8 cellular contexts compared by ENCODE assay signal in the genomic region with DNA sequence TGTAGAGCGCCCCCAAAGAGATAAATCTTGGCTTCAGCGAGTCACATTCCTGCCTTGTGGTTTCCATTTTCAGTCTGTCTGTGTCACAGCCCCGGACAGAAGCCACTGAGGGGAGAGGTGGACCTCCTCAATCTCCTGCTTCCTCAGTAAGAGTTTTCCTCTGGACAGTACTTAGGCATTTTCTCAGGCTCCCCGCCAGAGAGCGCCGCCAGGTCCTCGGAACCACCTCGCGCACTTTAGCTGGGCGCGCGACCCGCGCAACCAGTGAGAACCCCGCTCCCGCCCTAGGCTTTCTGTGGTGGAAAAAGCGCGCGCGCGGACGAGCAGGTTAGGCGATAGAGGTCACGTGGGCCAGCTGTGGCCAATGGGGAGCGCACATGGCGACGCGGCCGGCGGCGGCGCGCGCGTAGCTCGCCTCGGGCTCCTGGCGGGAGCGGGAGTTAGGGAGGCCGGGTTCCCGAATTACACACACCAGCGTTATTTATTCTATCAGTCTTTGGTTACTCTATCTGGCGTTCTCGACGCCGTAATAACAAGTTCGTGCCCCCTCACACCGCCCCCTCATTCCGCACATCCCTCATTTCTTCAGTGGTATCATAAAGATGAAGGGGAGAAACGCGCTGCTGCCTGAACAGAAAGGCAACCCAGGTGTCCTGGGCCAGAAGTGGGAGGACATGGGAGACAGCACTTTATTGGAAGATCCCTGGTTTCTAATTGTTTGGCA. TPM values are rescaled to one million over a fixed set of nuclear protein-coding genes. Genes with fewer than 3 reads are reported as not detected.
DNase-seq lines count a peak whose midpoint lies in the region; ATAC-seq and TF ChIP-seq lines count a peak whose summit lies in the region.

No MANE protein-coding gene starts in this region.

- H3K56ac ChIP-seq in H9 (ENCODE audit: insufficient read length, low read depth, low read length) = no peak overlapping the region

- no peak overlapping the region for H4K5ac ChIP-seq in H9 (ENCODE audit: insufficient read length, low read depth, low read length)

- H2BK20ac ChIP-seq in H9 (ENCODE audit: low read depth, low read length, poor library complexity, severe bottlenecking) = no peak overlapping the region

- no peak overlapping the region for H4K91ac ChIP-seq in H9 (ENCODE audit: insufficient read length, low read depth, low read length)

- no peak overlapping the region for H4K8ac ChIP-seq in H9 (replicated peaks; ENCODE audit: insufficient read length, low read depth, low read length)

- H3K9me3 ChIP-seq in H9 (ENCODE audit: control insufficient read depth, low read depth, low read length) (no peaks in the 10 kb centered on the region), neural cell (ENCODE audit: low read length) (no peaks in the 10 kb centered on the region)

- H3K4ac ChIP-seq in H9 (ENCODE audit: low read depth, low read length) = no peak overlapping the region

- H3K79me2 ChIP-seq in H9 (ENCODE audit: insufficient read depth, low read length) = no peaks in the 10 kb centered on the region
- no peaks in the 10 kb centered on the region for H3K79me2 ChIP-seq in neural cell (replicated peaks; ENCODE audit: insufficient read depth, low read length)

- peak overlapping the region; percentile 37 for H3K18ac ChIP-seq in H9 (ENCODE audit: insufficient read length, low read depth, low read length)

- no peaks in the 10 kb centered on the region for H3K79me1 ChIP-seq in H9 (ENCODE audit: insufficient read depth, low read depth, low read length, poor library complexity, severe bottlenecking)

- H3K23ac ChIP-seq in H9 (ENCODE audit: insufficient read length, low read depth, low read length) = no peak overlapping the region

- no peaks in the 10 kb centered on the region for H3K36me3 ChIP-seq in neural cell (ENCODE audit: insufficient read depth, low read length)

- H3K4me1 ChIP-seq in H9 (ENCODE audit: insufficient read depth, low read length) = no peaks in the 10 kb centered on the region

- H3K27me3 ChIP-seq in H9 (ENCODE audit: insufficient read depth, low read length) (no peaks in the 10 kb centered on the region), neural cell (ENCODE audit: insufficient read depth, low read depth, low read length) (no peaks in the 10 kb centered on the region)

- peak; percentile 82 for TF ChIP-seq RAD21 in neural cell (conservative IDR thresholded peaks at IDR 0.05)

- DNase-seq in GDM1 (lab: John Stamatoyannopoulos, UW) = peak; percentile 97
- DNase-seq in H9 = peak; percentile 98
- DNase-seq in M059J (ENCODE audit: low read depth) = peak; percentile 100
- peak; percentile 99 for DNase-seq in activated effector memory CD4-positive, alpha-beta T cell treated with anti-CD3 and anti-CD28 coated beads, Interleukin-2, amount 50 U/mL, for 16 hours
- peak; percentile 89 for DNase-seq in fibroblast of the conjunctiva (ENCODE audit: low read depth)
- DNase-seq in stimulated activated naive CD8-positive, alpha-beta T cell treated with anti-CD3 and anti-CD28 coated beads, Interleukin-15, amount 100 ng/mL, for 72 hours = peak; percentile 95 to 98

- peak overlapping the region; percentile 65 for H2AFZ ChIP-seq in H9 (ENCODE audit: low read length)
- peak overlapping the region; percentile 74 for H2AFZ ChIP-seq in neural cell (ENCODE audit: low read depth, low read length)

- H3K4me2 ChIP-seq in H9 (ENCODE audit: insufficient read depth, insufficient read length, low read length) = peak overlapping the region; percentile 55
- H3K4me2 ChIP-seq in neural cell (ENCODE audit: low read length) = peak overlapping the region; percentile 69

- H3K27ac ChIP-seq in H9 (ENCODE audit: insufficient read length, low read depth, low read length) = no peak overlapping the region
- peak overlapping the region; percentile 62 for H3K27ac ChIP-seq in neural cell (ENCODE audit: low read length)

- no peak overlapping the region for H2AK5ac ChIP-seq in H9 (ENCODE audit: insufficient read length, low read length)

- H2BK15ac ChIP-seq in H9 (ENCODE audit: low read depth, low read length) = no peak overlapping the region

- peak overlapping the region; percentile 72 to 87 (median 77); a peak in 5 of 7 replicates for H3K27ac Mint-ChIP-seq in H9
- peak overlapping the region; percentile 93 to 94 for H3K27ac Mint-ChIP-seq in stimulated activated naive CD8-positive, alpha-beta T cell treated with anti-CD3 and anti-CD28 coated beads, Interleukin-15, amount 100 ng/mL, for 72 hours

- no peaks in the 10 kb centered on the region for H3K9me2 ChIP-seq in neural cell (ENCODE audit: insufficient read depth, low read length)

- H3K9me3 Mint-ChIP-seq in H9 = no peaks in the 10 kb centered on the region; a peak in 1 of 5 replicates
- H3K9me3 Mint-ChIP-seq in stimulated activated naive CD8-positive, alpha-beta T cell treated with anti-CD3 and anti-CD28 coated beads, Interleukin-15, amount 100 ng/mL, for 72 hours = no peaks in the 10 kb centered on the region

- no peak overlapping the region for H3T11ph ChIP-seq in H9 (ENCODE audit: low read length)

- no peaks in the 10 kb centered on the region for H3K36me3 Mint-ChIP-seq in H9 (ENCODE audit: insufficient read depth in 1 of 3, low read depth in 3 of 3)

- whole genome bisulfite sequencing in H9 (ENCODE audit: extremely low coverage, insufficient read length, low lambda C conversion rate) = no CpG with 5 or more reads among the region's 51 CpGs

- H2BK12ac ChIP-seq in H9 (ENCODE audit: insufficient read length, low read depth, low read length) = no peak overlapping the region

- no peak overlapping the region for H2BK5ac ChIP-seq in H9 (ENCODE audit: insufficient read length, low read length)

- TF ChIP-seq CTCF in H9 (conservative IDR thresholded peaks at IDR 0.05) (peak; percentile 67), neural cell (IDR thresholded peaks at IDR 0.05; ENCODE audit: poor library complexity, severe bottlenecking) (peak; percentile 91)

- H3K4me3 Mint-ChIP-seq in H9 = peak overlapping the region; percentile 81 to 83
- H3K4me3 Mint-ChIP-seq in stimulated activated naive CD8-positive, alpha-beta T cell treated with anti-CD3 and anti-CD28 coated beads, Interleukin-15, amount 100 ng/mL, for 72 hours = peak overlapping the region; percentile 85 to 93

- no peaks in the 10 kb centered on the region; the same call in 1 of the 2 replicates for H3K27me3 Mint-ChIP-seq in H9 (ENCODE audit: low read depth)
- H3K27me3 Mint-ChIP-seq in stimulated activated naive CD8-positive, alpha-beta T cell treated with anti-CD3 and anti-CD28 coated beads, Interleukin-15, amount 100 ng/mL, for 72 hours = no peaks in the 10 kb centered on the region

- H4K20me1 ChIP-seq in H9 (ENCODE audit: control insufficient read depth, insufficient read depth, insufficient read length) (no peaks in the 10 kb centered on the region), neural cell (ENCODE audit: insufficient read depth) (no peaks in the 10 kb centered on the region)

- H3F3A ChIP-seq in neural cell (ENCODE audit: insufficient read depth, low read length, poor library complexity, severe bottlenecking) = no peaks in the 10 kb centered on the region

- ATAC-seq in stimulated activated naive CD8-positive, alpha-beta T cell treated with anti-CD3 and anti-CD28 coated beads, Interleukin-15, amount 100 ng/mL, for 72 hours = peak; percentile 98

- H3K4me1 Mint-ChIP-seq in H9 = peaks cover 15 to 16% of the 10 kb centered on the region in 2 experiments
- H3K4me1 Mint-ChIP-seq in stimulated activated naive CD8-positive, alpha-beta T cell treated with anti-CD3 and anti-CD28 coated beads, Interleukin-15, amount 100 ng/mL, for 72 hours = peaks cover 22% of the 10 kb centered on the region

- H3K14ac ChIP-seq in H9 (ENCODE audit: insufficient read depth, low read length) = no peak overlapping the region

- peak; percentile 19 for TF ChIP-seq EP300 in neural cell (conservative IDR thresholded peaks at IDR 0.05; ENCODE audit: poor library complexity, severe bottlenecking)

- no peak overlapping the region for H2BK120ac ChIP-seq in H9 (ENCODE audit: low read depth, low read length, poor library complexity, severe bottlenecking)

- peak overlapping the region; percentile 33 for H3K9ac ChIP-seq in H9 (ENCODE audit: extremely low read depth, insufficient read length, low read length)
- peak overlapping the region; percentile 61 for H3K9ac ChIP-seq in neural cell (ENCODE audit: low read length)

- peaks cover 9% of the 10 kb centered on the region for H3K23me2 ChIP-seq in H9 (ENCODE audit: insufficient read length, low read depth, low read length, poor library complexity, severe bottlenecking)

- peak overlapping the region; percentile 64 for H3K4me3 ChIP-seq in neural cell (ENCODE audit: low read length)

- peak; percentile 94 for TF ChIP-seq POLR2A in Raji (IDR thresholded peaks at IDR 0.05; ENCODE audit: insufficient read depth, low read depth, low read length)

TF ChIP-seq in neural cell, 6 proteins besides CTCF, POLR2A, EP300 and RAD21 (continues in another document):
- TF ChIP-seq EZH2 (IDR thresholded peaks at IDR 0.05; ENCODE audit: borderline replicate concordance, insufficient read depth, low read length, poor library complexity, severe bottlenecking) (no peak), MXI1 (conservative IDR thresholded peaks at IDR 0.05; ENCODE audit: poor library complexity, severe bottlenecking) (peak; percentile 52), SMC3 (conservative IDR thresholded peaks at IDR 0.05; ENCODE audit: poor library complexity) (peak; percentile 93), TAF1 (IDR thresholded peaks at IDR 0.05; ENCODE audit: low read depth) (peak; percentile 59), POLR2AphosphoS5 (IDR thresholded peaks at IDR 0.05) (peak; percentile 82)

RNA-seq across cellular contexts. Expression of a gene that starts 19.4 kb away (rescaled TPM):
- not detected in 2 replicates for total RNA-seq in H9 (2021)
- not detected in 2 replicates for total RNA-seq in M059J (2014; rRNA removed; shearing (Covaris generic))
- polyA plus RNA-seq in neural cell = 0.24 TPM in 1 of 2 replicates, not detected in the other
- polyA minus RNA-seq in neural cell = not detected in 2 replicates

RNA-seq across cellular contexts. Expression of a gene that starts 19.5 kb away (rescaled TPM):
- 22.2 and 22.6 TPM in 2 replicates for total RNA-seq in H9 (2021)
- 53.9 and 82.9 TPM in 2 replicates for total RNA-seq in M059J (2014; rRNA removed; shearing (Covaris generic))
- 32.4 and 37.6 TPM in 2 replicates for polyA plus RNA-seq in neural cell
- polyA minus RNA-seq in neural cell = 48.2 TPM in 2 replicates

RNA-seq across cellular contexts. Expression of a gene that starts 35.8 kb away (rescaled TPM):
- 0.92 and 0.94 TPM in 2 replicates for total RNA-seq in H9 (2021)
- total RNA-seq in M059J (2014; rRNA removed; shearing (Covaris generic)) = 14.4 and 19.0 TPM in 2 replicates
- polyA plus RNA-seq in neural cell = 0.32 TPM in 1 of 2 replicates, not detected in the other
- not detected in 2 replicates for polyA minus RNA-seq in neural cell
